Comparison of ENCODE assay signal across 8 cellular contexts in genomic region chr7:150357277-150357676, GRCh38. TPM values are rescaled to one million over a fixed set of nuclear protein-coding genes. Genes with fewer than 3 reads are reported as not detected.
DNase-seq lines count a peak whose midpoint lies in the region; ATAC-seq, FAIRE-seq and TF ChIP-seq lines count a peak whose summit lies in the region.

No MANE protein-coding gene starts in this region.

- peak overlapping the region; percentile 21 for H3K27ac ChIP-seq in SJCRH30
- H3K27ac ChIP-seq in pancreas = no peak overlapping the region

- H3K9me3 Mint-ChIP-seq in activated naive CD8-positive, alpha-beta T cell treated with anti-CD3 and anti-CD28 coated beads for 36 hours = peaks cover 4% of the 10 kb centered on the region

- H3K36me3 Mint-ChIP-seq in activated naive CD8-positive, alpha-beta T cell treated with anti-CD3 and anti-CD28 coated beads for 36 hours = peaks cover 4% of the 10 kb centered on the region

- intact Hi-C loops in pancreas (cut with DNase I) = no loop called here

- H3K9me3 ChIP-seq in SJCRH30 (replicated peaks) = no peaks in the 10 kb centered on the region
- no peaks in the 10 kb centered on the region for H3K9me3 ChIP-seq in pancreas

- WGBS in pancreas, 2 donors = 68 to 69% methylated on average over 9 of the region's 9 CpGs

- TF ChIP-seq CTCF in pancreas (IDR thresholded peaks at IDR 0.05) (no peak), GM10248 (IDR thresholded peaks at IDR 0.05; ENCODE audit: control extremely low read depth, extremely low read depth, low read depth, missing control alignments) (no peak)

- H3K27me3 Mint-ChIP-seq in activated naive CD8-positive, alpha-beta T cell treated with anti-CD3 and anti-CD28 coated beads for 36 hours = no peaks in the 10 kb centered on the region

- no peak for FAIRE-seq in pancreas (lab: Jason Lieb, UNC)

- CTCF ChIA-PET in GM10248 (lab: Yijun Ruan, JAX) = interaction anchor here (1.4 to 5.6 kb wide), 10 partner anchors 8 to 64 kb away, joined by 3 to 66 read pairs (median 6); partner anchors contain the start of gene REPIN1

- H3K27me3 ChIP-seq in SJCRH30 (no peaks in the 10 kb centered on the region), pancreas (no peaks in the 10 kb centered on the region)

- H3K4me3 Mint-ChIP-seq in activated naive CD8-positive, alpha-beta T cell treated with anti-CD3 and anti-CD28 coated beads for 36 hours = peak overlapping the region; percentile 78

- peaks cover 38% of the 10 kb centered on the region for H3K4me1 Mint-ChIP-seq in activated naive CD8-positive, alpha-beta T cell treated with anti-CD3 and anti-CD28 coated beads for 36 hours

- POLR2A ChIA-PET in GM10248 (lab: Yijun Ruan, JAX) = no interaction called here

- H3K27ac Mint-ChIP-seq in activated naive CD8-positive, alpha-beta T cell treated with anti-CD3 and anti-CD28 coated beads for 36 hours = peak overlapping the region; percentile 93

- H3K4me1 ChIP-seq in SJCRH30 = peaks cover 49% of the 10 kb centered on the region
- H3K4me1 ChIP-seq in pancreas = peaks cover 5 to 11% (median 7%) of the 10 kb centered on the region in 3 donors

- H3K4me3 ChIP-seq in SJCRH30 (no peak overlapping the region), pancreas (no peak overlapping the region)

- ATAC-seq in HG02943 (IDR thresholded peaks at IDR 0.05; ENCODE audit: low read depth, unreplicated experiment) (peak; percentile 71), pancreas (no peak)

- peak; percentile 90 for DNase-seq in DMS53 (lab: John Stamatoyannopoulos, UW)
- peak; percentile 86 to 90 for DNase-seq in SJCRH30
- peak; percentile 62 for DNase-seq in activated naive CD8-positive, alpha-beta T cell treated with anti-CD3 and anti-CD28 coated beads for 36 hours
- DNase-seq in stimulated activated CD8-positive, alpha-beta memory T cell treated with anti-CD3 and anti-CD28 coated beads, Interleukin-4, amount 100 ng/mL, for 24 hours (ENCODE audit: low read depth) = peak; percentile 46
- no peak for DNase-seq in pancreas
- DNase-seq in NCI-H774 (lab: John Stamatoyannopoulos, UW) = no peak
- no peak for DNase-seq in GM10248 (ENCODE audit: extremely low spot score)

- H3K36me3 ChIP-seq in SJCRH30 (no peaks in the 10 kb centered on the region), pancreas (no peaks in the 10 kb centered on the region)

RNA-seq across cellular contexts. Expression of gene REPIN1, which starts 11.3 kb away (rescaled TPM):
- total RNA-seq in SJCRH30 (2014; rRNA removed; shearing (Covaris generic)) = 174 and 183 TPM in 2 replicates
- 10 to 100 TPM; 54.7 to 55.1 TPM for total RNA-seq in activated naive CD8-positive, alpha-beta T cell treated with anti-CD3 and anti-CD28 coated beads for 36 hours
- total RNA-seq in pancreas = 10 to 100 TPM; 48.1 to 76.3 (median 63.2) TPM
- 10 to 100 TPM; 57.5 to 78.8 TPM for polyA plus RNA-seq in pancreas

RNA-seq across cellular contexts. Expression of gene RARRES2, which starts 15.8 kb away (rescaled TPM):
- 68.1 and 89.7 TPM in 2 replicates for total RNA-seq in SJCRH30 (2014; rRNA removed; shearing (Covaris generic))
- total RNA-seq in activated naive CD8-positive, alpha-beta T cell treated with anti-CD3 and anti-CD28 coated beads for 36 hours = not detected
- 100 to 1,000 TPM; 125 to 408 (median 236) TPM for total RNA-seq in pancreas
- polyA plus RNA-seq in pancreas = 100 to 1,000 TPM; 184 to 246 TPM

RNA-seq across cellular contexts. Expression of gene ZNF775, which starts 21.9 kb away (rescaled TPM):
- total RNA-seq in SJCRH30 (2014; rRNA removed; shearing (Covaris generic)) = 8.1 and 9.5 TPM in 2 replicates
- total RNA-seq in activated naive CD8-positive, alpha-beta T cell treated with anti-CD3 and anti-CD28 coated beads for 36 hours = 1 to 10 TPM; 3.7 to 4.0 TPM
- total RNA-seq in pancreas = 1 to 10 TPM; 2.0 to 3.9 (median 2.8) TPM
- polyA plus RNA-seq in pancreas = 1 to 10 TPM; 3.2 to 7.4 TPM

RNA-seq across cellular contexts. Expression of gene ACTR3C, which starts 33.9 kb away (rescaled TPM):
- total RNA-seq in SJCRH30 (2014; rRNA removed; shearing (Covaris generic)) = 1.7 and 4.6 TPM in 2 replicates
- 1 to 10 TPM; 2.8 to 3.4 TPM for total RNA-seq in activated naive CD8-positive, alpha-beta T cell treated with anti-CD3 and anti-CD28 coated beads for 36 hours
- 10 to 100 TPM; 12.3 to 26.5 (median 17.7) TPM for total RNA-seq in pancreas
- 10 to 100 TPM in 1 of 2 donors, 1 to 10 TPM in 1; 9.0 to 10.9 TPM for polyA plus RNA-seq in pancreas

RNA-seq across cellular contexts. Expression of gene LRRC61, which starts 34.1 kb away (rescaled TPM):
- total RNA-seq in SJCRH30 (2014; rRNA removed; shearing (Covaris generic)) = not detected in 2 replicates
- total RNA-seq in activated naive CD8-positive, alpha-beta T cell treated with anti-CD3 and anti-CD28 coated beads for 36 hours = 10 to 100 TPM; 23.5 to 26.1 TPM
- total RNA-seq in pancreas = 10 to 100 TPM in 1 of 6 donors, 1 to 10 TPM in 5; 7.1 to 10.3 (median 8.8) TPM
- polyA plus RNA-seq in pancreas = 10 to 100 TPM in 1 of 2 donors, 1 to 10 TPM in 1; 7.1 to 11.2 TPM

Comparison
In these comparisons a context has a peak if more than half of its experiments do, and no peak if none do; other contexts are left out.
1. DNase-seq: peak in DMS53 (single experiment), SJCRH30 (2 of 2), activated naive CD8-positive, alpha-beta T cell treated with anti-CD3 and anti-CD28 coated beads for 36 hours (single experiment) and stimulated activated CD8-positive, alpha-beta memory T cell treated with anti-CD3 and anti-CD28 coated beads, Interleukin-4, amount 100 ng/mL, for 24 hours (single experiment); none in pancreas (0 of 6), NCI-H774 (single experiment) and GM10248 (single experiment).
2. RNA of gene RARRES2, which starts 15.8 kb away (total RNA-seq): 125 to 408 TPM in pancreas and 68.1 to 89.7 TPM in SJCRH30; not detected in activated naive CD8-positive, alpha-beta T cell treated with anti-CD3 and anti-CD28 coated beads for 36 hours; every median in the first group is over 10 times any median in the second.